Comparison of ENCODE assay signal across 24 cellular contexts in genomic region chr9:132190966-132191365, GRCh38. TPM values are rescaled to one million over a fixed set of nuclear protein-coding genes. Genes with fewer than 3 reads are reported as not detected.
DNase-seq lines count a peak whose midpoint lies in the region; ATAC-seq and TF ChIP-seq lines count a peak whose summit lies in the region.
"Had no signal": no experiment of that assay in that cellular context is flagged by ENCODE, and none has a peak within 500 bp of the region (broad histone marks: within the 10 kb centered on the region; RNA-seq: fewer than 3 reads in every experiment).

No MANE protein-coding gene starts in this region.

- H3K14ac ChIP-seq in neuronal stem cell (ENCODE audit: low read length), result no peak overlapping the region

- H2AK5ac ChIP-seq in neuronal stem cell (ENCODE audit: low read depth, low read length), result peak overlapping the region; percentile 56

- no peak overlapping the region for H3K4me3 ChIP-seq in neuronal stem cell (ENCODE audit: low read length in 2 of 2)
- no peak overlapping the region for H3K4me3 ChIP-seq in breast epithelium
- H3K4me3 ChIP-seq: HAP-1 had no signal

- peaks cover 0 to 23% (median 14%) of the 10 kb centered on the region in 3 experiments for H3K27me3 ChIP-seq in neuronal stem cell (ENCODE audit: control insufficient read depth in 3 of 3, insufficient read depth in 3 of 3, low read depth in 1 of 3, low read length in 3 of 3)
- peaks cover 0 to 13% of the 10 kb centered on the region in 2 donors for H3K27me3 ChIP-seq in breast epithelium

- TF ChIP-seq CTCF in breast epithelium (IDR thresholded peaks at IDR 0.05), result no peak

- ATAC-seq in GM18498 (IDR thresholded peaks at IDR 0.05; ENCODE audit: unreplicated experiment), result no peak

- H3K27ac ChIP-seq in angular gyrus (ENCODE audit: low read depth, low read length), result peak overlapping the region; percentile 54
- H3K27ac ChIP-seq in neuronal stem cell (replicated peaks; ENCODE audit: low read length), result no peak overlapping the region
- H3K27ac ChIP-seq in breast epithelium, result no peak overlapping the region

- DNase-seq in NCI-H345 (lab: John Stamatoyannopoulos, UW) (peak; percentile 40), NCI-H345 treated with DMSO at 0.1 percent for 48 hours (lab: John Stamatoyannopoulos, UW; ENCODE audit: unreplicated experiment) (no peak), DMS79 (lab: John Stamatoyannopoulos, UW) (peak; percentile 71), neuronal stem cell (ENCODE audit: low spot score) (no peak), breast epithelium (ENCODE audit: low spot score in 2 of 2) (no peak), NCI-H1417 treated with DMSO at 0.1 percent for 48 hours (lab: John Stamatoyannopoulos, UW) (no peak)
- DNase-seq: CD4-positive, alpha-beta memory T cell; COR-L47; DMS53; GF-D8; GOT3; HFFc6; KBM-7; NCI-H1436; NCI-H187; NCI-H2081 treated with DMSO at 0.1 percent for 48 hours; NCI-H524; NCI-H774; SK-N-SH; SW 1271 had no signal

- H2BK5ac ChIP-seq in neuronal stem cell (ENCODE audit: low read length), result peak overlapping the region; percentile 39

- H3K4me1 ChIP-seq in neuronal stem cell (ENCODE audit: control insufficient read depth in 2 of 2, insufficient read depth in 1 of 2, low read depth in 1 of 2, low read length in 2 of 2) (peaks cover 5 to 15% of the 10 kb centered on the region in 2 donors), breast epithelium (no peaks in the 10 kb centered on the region)
- H3K4me1 ChIP-seq: HAP-1 had no signal

- H3K79me1 ChIP-seq in neuronal stem cell (ENCODE audit: low read depth, low read length), result no peaks in the 10 kb centered on the region

- H3K9me3 ChIP-seq in neuronal stem cell (replicated peaks in 1 of 2; ENCODE audit: control insufficient read depth in 2 of 2, insufficient read depth in 1 of 2, low read depth in 1 of 2, low read length in 2 of 2) (no peaks in the 10 kb centered on the region), breast epithelium (no peaks in the 10 kb centered on the region)
- H3K9me3 ChIP-seq: HAP-1, SK-N-SH had no signal

- H2BK120ac ChIP-seq in neuronal stem cell (ENCODE audit: low read depth, low read length), result peak overlapping the region; percentile 72

- peak overlapping the region; percentile 4 for H3K9ac ChIP-seq in neuronal stem cell (ENCODE audit: low read depth, low read length, poor library complexity)
- H3K9ac ChIP-seq: SK-N-SH had no signal

- H4K8ac ChIP-seq in neuronal stem cell (ENCODE audit: low read depth, low read length), result no peak overlapping the region

- peak overlapping the region; percentile 41 for H2BK12ac ChIP-seq in neuronal stem cell (ENCODE audit: low read length)

- no peak overlapping the region for H3K4me2 ChIP-seq in neuronal stem cell (ENCODE audit: insufficient read depth, low read length, poor library complexity, severe bottlenecking)
- H3K4me2 ChIP-seq: SK-N-SH had no signal

- H3K18ac ChIP-seq in neuronal stem cell (ENCODE audit: low read length), result peak overlapping the region; percentile 64

- no peak overlapping the region for H3K23ac ChIP-seq in neuronal stem cell (ENCODE audit: low read depth, low read length, poor library complexity)

- no peak overlapping the region for H4K91ac ChIP-seq in neuronal stem cell (ENCODE audit: low read depth, low read length, poor library complexity)

- no peak overlapping the region for H2AFZ ChIP-seq in neuronal stem cell (ENCODE audit: low read length)

- no peaks in the 10 kb centered on the region for H3K36me3 ChIP-seq in neuronal stem cell (replicated peaks in 1 of 2; ENCODE audit: control insufficient read depth in 2 of 2, insufficient read depth in 2 of 2, low read length in 2 of 2)
- no peaks in the 10 kb centered on the region for H3K36me3 ChIP-seq in breast epithelium
- H3K36me3 ChIP-seq: HAP-1 had no signal

- intact Hi-C loops in breast epithelium (cut with DNase I; ENCODE audit: low total_unique reads), result no loop called here

- peak overlapping the region; percentile 97 for H2BK15ac ChIP-seq in neuronal stem cell (ENCODE audit: low read length)

- TF ChIP-seq POLR2A in breast epithelium (IDR thresholded peaks at IDR 0.05), result no peak

- H3K4ac ChIP-seq in neuronal stem cell (ENCODE audit: low read length), result peak overlapping the region; percentile 37

- no CpG with 5 or more reads among the region's 10 CpGs for WGBS in neuronal stem cell (ENCODE audit: extremely low coverage in 2 of 2, insufficient read length in 2 of 2, insufficient replicate concordance in 1 of 2), 2 donors

RNA-seq across cellular contexts. Expression of gene NTNG2, which starts 29.1 kb away (rescaled TPM):
- 1.6 TPM for polyA plus RNA-seq in neuronal stem cell (2013, experiment 1 of 2)
- 2.1 TPM for polyA plus RNA-seq in neuronal stem cell (2013, experiment 2 of 2)
- total RNA-seq in breast epithelium, result 1 to 10 TPM in 1 of 3 donors, under 1 TPM in 2; under 0.01 to 1.9 (median 0.29) TPM
- total RNA-seq: MCF 10A had no signal

Comparison
In these comparisons a context has a peak if more than half of its experiments do, and no peak if none do; other contexts are left out.
1. DNase-seq: peak in NCI-H345 (single experiment) and DMS79 (single experiment); none in NCI-H345 treated with DMSO at 0.1 percent for 48 hours (single experiment), neuronal stem cell (single experiment), breast epithelium (0 of 2) and NCI-H1417 treated with DMSO at 0.1 percent for 48 hours (single experiment).